ENCODE assay signal across 1 cellular context in the genomic region with DNA sequence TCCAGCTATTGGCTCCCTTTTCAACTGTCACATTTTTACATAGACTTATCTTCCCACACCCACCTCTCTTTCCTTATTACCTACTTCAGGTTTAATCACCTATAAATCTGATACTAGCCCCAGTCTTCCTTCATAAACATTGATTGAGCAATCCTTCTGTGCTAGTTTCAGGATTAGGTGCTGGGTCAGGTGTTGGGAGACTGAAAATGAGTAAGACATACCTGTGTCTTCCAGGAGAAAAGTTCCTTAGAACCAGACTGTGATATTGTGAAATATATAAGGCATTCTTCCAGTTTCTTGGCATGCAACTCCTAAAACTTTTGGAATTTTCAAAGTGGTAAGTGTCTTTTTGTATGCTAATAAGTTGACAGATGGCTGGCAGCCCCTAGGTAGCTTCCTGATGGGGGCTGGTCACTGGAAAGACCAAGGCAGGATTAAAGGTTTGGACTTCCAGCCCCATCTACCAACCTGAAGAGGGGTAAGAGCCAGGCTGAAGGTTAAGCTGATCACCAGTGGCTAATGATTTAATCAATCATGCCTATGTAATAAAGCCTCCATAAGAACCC.
TF ChIP-seq lines count a peak whose summit lies in the region.

No MANE protein-coding gene starts in this region.

TF ChIP-seq in GM23338, 12 proteins besides CTCF, POLR2A, EP300 and RAD21 (continued from another document):
- TF ChIP-seq, protein P1, sequence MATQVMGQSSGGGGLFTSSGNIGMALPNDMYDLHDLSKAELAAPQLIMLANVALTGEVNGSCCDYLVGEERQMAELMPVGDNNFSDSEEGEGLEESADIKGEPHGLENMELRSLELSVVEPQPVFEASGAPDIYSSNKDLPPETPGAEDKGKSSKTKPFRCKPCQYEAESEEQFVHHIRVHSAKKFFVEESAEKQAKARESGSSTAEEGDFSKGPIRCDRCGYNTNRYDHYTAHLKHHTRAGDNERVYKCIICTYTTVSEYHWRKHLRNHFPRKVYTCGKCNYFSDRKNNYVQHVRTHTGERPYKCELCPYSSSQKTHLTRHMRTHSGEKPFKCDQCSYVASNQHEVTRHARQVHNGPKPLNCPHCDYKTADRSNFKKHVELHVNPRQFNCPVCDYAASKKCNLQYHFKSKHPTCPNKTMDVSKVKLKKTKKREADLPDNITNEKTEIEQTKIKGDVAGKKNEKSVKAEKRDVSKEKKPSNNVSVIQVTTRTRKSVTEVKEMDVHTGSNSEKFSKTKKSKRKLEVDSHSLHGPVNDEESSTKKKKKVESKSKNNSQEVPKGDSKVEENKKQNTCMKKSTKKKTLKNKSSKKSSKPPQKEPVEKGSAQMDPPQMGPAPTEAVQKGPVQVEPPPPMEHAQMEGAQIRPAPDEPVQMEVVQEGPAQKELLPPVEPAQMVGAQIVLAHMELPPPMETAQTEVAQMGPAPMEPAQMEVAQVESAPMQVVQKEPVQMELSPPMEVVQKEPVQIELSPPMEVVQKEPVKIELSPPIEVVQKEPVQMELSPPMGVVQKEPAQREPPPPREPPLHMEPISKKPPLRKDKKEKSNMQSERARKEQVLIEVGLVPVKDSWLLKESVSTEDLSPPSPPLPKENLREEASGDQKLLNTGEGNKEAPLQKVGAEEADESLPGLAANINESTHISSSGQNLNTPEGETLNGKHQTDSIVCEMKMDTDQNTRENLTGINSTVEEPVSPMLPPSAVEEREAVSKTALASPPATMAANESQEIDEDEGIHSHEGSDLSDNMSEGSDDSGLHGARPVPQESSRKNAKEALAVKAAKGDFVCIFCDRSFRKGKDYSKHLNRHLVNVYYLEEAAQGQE (IDR thresholded peaks at IDR 0.05; ENCODE audit: unreplicated experiment), result no peak
- TF ChIP-seq ZNF331 (CRISPR knock-in tag; IDR thresholded peaks at IDR 0.05; ENCODE audit: low read depth) (no peak), STAT1 (IDR thresholded peaks at IDR 0.05; ENCODE audit: unreplicated experiment) (no peak), POLR2AphosphoS5 (IDR thresholded peaks at IDR 0.05; ENCODE audit: low read depth) (no peak), CREB1 (CRISPR knock-in tag; IDR thresholded peaks at IDR 0.05; ENCODE audit: low read depth) (no peak), ZNF114 (CRISPR knock-in tag; IDR thresholded peaks at IDR 0.05) (no peak), EZH2 (IDR thresholded peaks at IDR 0.05; ENCODE audit: low read depth, unreplicated experiment) (no peak)
- TF ChIP-seq, protein P2, sequence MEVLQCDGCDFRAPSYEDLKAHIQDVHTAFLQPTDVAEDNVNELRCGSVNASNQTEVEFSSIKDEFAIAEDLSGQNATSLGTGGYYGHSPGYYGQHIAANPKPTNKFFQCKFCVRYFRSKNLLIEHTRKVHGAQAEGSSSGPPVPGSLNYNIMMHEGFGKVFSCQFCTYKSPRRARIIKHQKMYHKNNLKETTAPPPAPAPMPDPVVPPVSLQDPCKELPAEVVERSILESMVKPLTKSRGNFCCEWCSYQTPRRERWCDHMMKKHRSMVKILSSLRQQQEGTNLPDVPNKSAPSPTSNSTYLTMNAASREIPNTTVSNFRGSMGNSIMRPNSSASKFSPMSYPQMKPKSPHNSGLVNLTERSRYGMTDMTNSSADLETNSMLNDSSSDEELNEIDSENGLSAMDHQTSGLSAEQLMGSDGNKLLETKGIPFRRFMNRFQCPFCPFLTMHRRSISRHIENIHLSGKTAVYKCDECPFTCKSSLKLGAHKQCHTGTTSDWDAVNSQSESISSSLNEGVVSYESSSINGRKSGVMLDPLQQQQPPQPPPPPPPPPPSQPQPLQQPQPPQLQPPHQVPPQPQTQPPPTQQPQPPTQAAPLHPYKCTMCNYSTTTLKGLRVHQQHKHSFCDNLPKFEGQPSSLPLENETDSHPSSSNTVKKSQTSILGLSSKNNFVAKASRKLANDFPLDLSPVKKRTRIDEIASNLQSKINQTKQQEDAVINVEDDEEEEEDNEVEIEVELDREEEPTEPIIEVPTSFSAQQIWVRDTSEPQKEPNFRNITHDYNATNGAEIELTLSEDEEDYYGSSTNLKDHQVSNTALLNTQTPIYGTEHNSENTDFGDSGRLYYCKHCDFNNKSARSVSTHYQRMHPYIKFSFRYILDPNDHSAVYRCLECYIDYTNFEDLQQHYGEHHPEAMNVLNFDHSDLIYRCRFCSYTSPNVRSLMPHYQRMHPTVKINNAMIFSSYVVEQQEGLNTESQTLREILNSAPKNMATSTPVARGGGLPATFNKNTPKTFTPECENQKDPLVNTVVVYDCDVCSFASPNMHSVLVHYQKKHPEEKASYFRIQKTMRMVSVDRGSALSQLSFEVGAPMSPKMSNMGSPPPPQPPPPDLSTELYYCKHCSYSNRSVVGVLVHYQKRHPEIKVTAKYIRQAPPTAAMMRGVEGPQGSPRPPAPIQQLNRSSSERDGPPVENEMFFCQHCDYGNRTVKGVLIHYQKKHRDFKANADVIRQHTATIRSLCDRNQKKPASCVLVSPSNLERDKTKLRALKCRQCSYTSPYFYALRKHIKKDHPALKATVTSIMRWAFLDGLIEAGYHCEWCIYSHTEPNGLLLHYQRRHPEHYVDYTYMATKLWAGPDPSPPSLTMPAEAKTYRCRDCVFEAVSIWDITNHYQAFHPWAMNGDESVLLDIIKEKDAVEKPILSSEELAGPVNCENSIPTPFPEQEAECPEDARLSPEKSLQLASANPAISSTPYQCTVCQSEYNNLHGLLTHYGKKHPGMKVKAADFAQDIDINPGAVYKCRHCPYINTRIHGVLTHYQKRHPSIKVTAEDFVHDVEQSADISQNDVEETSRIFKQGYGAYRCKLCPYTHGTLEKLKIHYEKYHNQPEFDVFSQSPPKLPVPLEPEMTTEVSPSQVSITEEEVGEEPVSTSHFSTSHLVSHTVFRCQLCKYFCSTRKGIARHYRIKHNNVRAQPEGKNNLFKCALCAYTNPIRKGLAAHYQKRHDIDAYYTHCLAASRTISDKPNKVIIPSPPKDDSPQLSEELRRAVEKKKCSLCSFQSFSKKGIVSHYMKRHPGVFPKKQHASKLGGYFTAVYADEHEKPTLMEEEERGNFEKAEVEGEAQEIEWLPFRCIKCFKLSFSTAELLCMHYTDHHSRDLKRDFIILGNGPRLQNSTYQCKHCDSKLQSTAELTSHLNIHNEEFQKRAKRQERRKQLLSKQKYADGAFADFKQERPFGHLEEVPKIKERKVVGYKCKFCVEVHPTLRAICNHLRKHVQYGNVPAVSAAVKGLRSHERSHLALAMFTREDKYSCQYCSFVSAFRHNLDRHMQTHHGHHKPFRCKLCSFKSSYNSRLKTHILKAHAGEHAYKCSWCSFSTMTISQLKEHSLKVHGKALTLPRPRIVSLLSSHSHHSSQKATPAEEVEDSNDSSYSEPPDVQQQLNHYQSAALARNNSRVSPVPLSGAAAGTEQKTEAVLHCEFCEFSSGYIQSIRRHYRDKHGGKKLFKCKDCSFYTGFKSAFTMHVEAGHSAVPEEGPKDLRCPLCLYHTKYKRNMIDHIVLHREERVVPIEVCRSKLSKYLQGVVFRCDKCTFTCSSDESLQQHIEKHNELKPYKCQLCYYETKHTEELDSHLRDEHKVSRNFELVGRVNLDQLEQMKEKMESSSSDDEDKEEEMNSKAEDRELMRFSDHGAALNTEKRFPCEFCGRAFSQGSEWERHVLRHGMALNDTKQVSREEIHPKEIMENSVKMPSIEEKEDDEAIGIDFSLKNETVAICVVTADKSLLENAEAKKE (CRISPR knock-in tag; IDR thresholded peaks at IDR 0.05), result no peak
- TF ChIP-seq, protein P3, sequence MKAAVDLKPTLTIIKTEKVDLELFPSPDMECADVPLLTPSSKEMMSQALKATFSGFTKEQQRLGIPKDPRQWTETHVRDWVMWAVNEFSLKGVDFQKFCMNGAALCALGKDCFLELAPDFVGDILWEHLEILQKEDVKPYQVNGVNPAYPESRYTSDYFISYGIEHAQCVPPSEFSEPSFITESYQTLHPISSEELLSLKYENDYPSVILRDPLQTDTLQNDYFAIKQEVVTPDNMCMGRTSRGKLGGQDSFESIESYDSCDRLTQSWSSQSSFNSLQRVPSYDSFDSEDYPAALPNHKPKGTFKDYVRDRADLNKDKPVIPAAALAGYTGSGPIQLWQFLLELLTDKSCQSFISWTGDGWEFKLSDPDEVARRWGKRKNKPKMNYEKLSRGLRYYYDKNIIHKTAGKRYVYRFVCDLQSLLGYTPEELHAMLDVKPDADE (IDR thresholded peaks at IDR 0.05), result no peak
TF ChIP-seq in GM23338: peak in this region for 0.
